Comparison of ENCODE assay signal across 11 cellular contexts in genomic region chr1:12511128-12511484, GRCh38.
DNase-seq lines count a peak whose midpoint lies in the region; ATAC-seq, FAIRE-seq and TF ChIP-seq lines count a peak whose summit lies in the region.
"Had no signal": no experiment of that assay in that cellular context is flagged by ENCODE, and none has a peak within 500 bp of the region (broad histone marks: within the 10 kb centered on the region; RNA-seq: fewer than 3 reads in every experiment).

No MANE protein-coding gene starts in this region.

- no peaks in the 10 kb centered on the region for H3K9me3 ChIP-seq in CD4-positive, alpha-beta memory T cell (ENCODE audit: control insufficient read depth in 1 of 2, low read length in 2 of 2)
- no peaks in the 10 kb centered on the region for H3K9me3 ChIP-seq in esophagus squamous epithelium
- H3K9me3 ChIP-seq in psoas muscle = no peaks in the 10 kb centered on the region
- H3K9me3 ChIP-seq in small intestine (ENCODE audit: control insufficient read depth, low read depth) = no peaks in the 10 kb centered on the region
- H3K9me3 ChIP-seq in kidney (ENCODE audit: control insufficient read depth in 1 of 2, low read length in 2 of 2) = no peaks in the 10 kb centered on the region

- H3K27me3 Mint-ChIP-seq in CD4-positive, alpha-beta memory T cell = no peaks in the 10 kb centered on the region
- H3K27me3 Mint-ChIP-seq in T-cell = no peaks in the 10 kb centered on the region

- no peak for FAIRE-seq in small intestine (lab: Jason Lieb, UNC)
- FAIRE-seq in kidney (lab: Jason Lieb, UNC) = no peak
- FAIRE-seq: GM12878 had no signal

- peaks cover 0 to 8% (median under 1%) of the 10 kb centered on the region in 8 donors for H3K9me3 Mint-ChIP-seq in CD4-positive, alpha-beta memory T cell
- H3K9me3 Mint-ChIP-seq in T-cell = peaks cover 0 to 4% (median 4%) of the 10 kb centered on the region in 3 donors

- no peaks in the 10 kb centered on the region for H3K27me3 ChIP-seq in CD4-positive, alpha-beta memory T cell (ENCODE audit: insufficient read depth, low read length)
- H3K27me3 ChIP-seq in esophagus squamous epithelium (no peaks in the 10 kb centered on the region), psoas muscle (ENCODE audit: insufficient read depth in 3 of 3, low read length in 2 of 3) (no peaks in the 10 kb centered on the region), small intestine (ENCODE audit: control insufficient read depth in 2 of 2, insufficient read depth in 2 of 2, low read length in 2 of 2) (no peaks in the 10 kb centered on the region)

- H3K27ac Mint-ChIP-seq in CD4-positive, alpha-beta memory T cell = peak overlapping the region; percentile 93 to 99 (median 96)
- peak overlapping the region; percentile 94 to 98 for H3K27ac Mint-ChIP-seq in T-cell

- in situ Hi-C loops in G401 (cut with HindIII; ENCODE audit: low sequenced_read_pairs) = no loop called here

- H3K27ac ChIP-seq in CD4-positive, alpha-beta memory T cell (ENCODE audit: low read depth, low read length) = peak overlapping the region; percentile 45
- H3K27ac ChIP-seq in esophagus squamous epithelium (peak overlapping the region; percentile 37 to 72 (median 64)), psoas muscle (peak overlapping the region; percentile 72), small intestine (ENCODE audit: low read depth in 1 of 2, low read length in 1 of 2) (peak overlapping the region in 1 of 2 donors; percentile 80), kidney (ENCODE audit: low read depth in 2 of 2, low read length in 2 of 2) (no peak overlapping the region)

- peaks cover 28% of the 10 kb centered on the region for H3K4me1 ChIP-seq in CD4-positive, alpha-beta memory T cell (ENCODE audit: insufficient read depth, low read length)
- H3K4me1 ChIP-seq in esophagus squamous epithelium = peaks cover 9 to 28% (median 15%) of the 10 kb centered on the region in 3 donors
- H3K4me1 ChIP-seq in psoas muscle = peaks cover 24% of the 10 kb centered on the region
- H3K4me1 ChIP-seq in small intestine (ENCODE audit: control insufficient read depth in 2 of 2, insufficient read depth in 1 of 2, low read depth in 1 of 2, low read length in 1 of 2) = peaks cover 0 to 8% of the 10 kb centered on the region in 2 donors
- no peaks in the 10 kb centered on the region for H3K4me1 ChIP-seq in kidney (ENCODE audit: control insufficient read depth in 1 of 2, insufficient read depth in 1 of 2, low read depth in 1 of 2, low read length in 2 of 2)

- CTCF ChIA-PET in CD4-positive, alpha-beta memory T cell (lab: Charles Lee; ENCODE audit: partially characterized antibody) = interaction anchor here (0.6 to 2.3 kb wide), 8 partner anchors 20 to 219 kb away, joined by 3 to 19 read pairs (median 4); partner anchors contain the start of gene DHRS3
- CTCF ChIA-PET in T-cell (lab: Charles Lee) = no interaction called here

- DNase-seq in CD4-positive, alpha-beta memory T cell = no peak
- DNase-seq in T-cell (no peak), esophagus squamous epithelium (lab: John Stamatoyannopoulos, UW) (no peak), psoas muscle (no peak), G401 (ENCODE audit: low spot score) (no peak), small intestine (no peak), kidney (no peak)
- DNase-seq: NCI-H1436 treated with DMSO at 0.1 percent for 48 hours, T1000 had no signal

- intact Hi-C loops in CD4-positive, alpha-beta memory T cell (cut with micrococcal nuclease) = loop anchor here (2.0 to 5.0 kb wide), 3 partner anchors 32 to 104 kb away; no protein-coding TSS in a partner anchor
- intact Hi-C loops in esophagus squamous epithelium (cut with DNase I) = no loop called here
- intact Hi-C loops in psoas muscle (cut with DNase I) = no loop called here
- intact Hi-C loops in kidney (cut with DNase I) = no loop called here

- H3K36me3 Mint-ChIP-seq in CD4-positive, alpha-beta memory T cell = peaks cover 48 to 49% of the 10 kb centered on the region in 2 donors
- peaks cover 29% of the 10 kb centered on the region for H3K36me3 Mint-ChIP-seq in T-cell

- ATAC-seq in T-cell (replicated peaks in 1 of 4) (no peak), psoas muscle (peak in 2 of 4 donors; percentile 4 to 28), SK-N-SH treated with all-trans-retinoic acid at 6 μM for 48 hours (no peak)
- ATAC-seq: GM12878 had no signal

- 80 to 95% methylated on average over 1 to 3 of the region's 3 CpGs for WGBS in esophagus squamous epithelium, 2 donors
- WGBS in psoas muscle, 3 donors = 49 to 71% (median 51%) methylated on average over 3 of the region's 3 CpGs
- WGBS in small intestine, 3 donors = 81 to 87% (median 84%) methylated on average over 3 of the region's 3 CpGs

- H3K4me1 Mint-ChIP-seq in CD4-positive, alpha-beta memory T cell = peaks cover 30 to 62% (median 48%) of the 10 kb centered on the region in 4 donors
- H3K4me1 Mint-ChIP-seq in T-cell = peaks cover 53 to 54% (median 53%) of the 10 kb centered on the region in 3 donors

- no peak for TF ChIP-seq CTCF in esophagus squamous epithelium (IDR thresholded peaks at IDR 0.05)
- TF ChIP-seq CTCF in psoas muscle (IDR thresholded peaks at IDR 0.05) = no peak
- TF ChIP-seq CTCF in kidney (IDR thresholded peaks at IDR 0.05; ENCODE audit: borderline replicate concordance, extremely low read depth, insufficient read depth) = no peak

- TF ChIP-seq POLR2A in esophagus squamous epithelium (IDR thresholded peaks at IDR 0.05) = no peak

- peak overlapping the region; percentile 12 to 25 for H3K4me3 ChIP-seq in CD4-positive, alpha-beta memory T cell (ENCODE audit: low read length in 2 of 2)
- peak overlapping the region in 1 of 4 donors; percentile 3 for H3K4me3 ChIP-seq in esophagus squamous epithelium
- H3K4me3 ChIP-seq in psoas muscle = peak overlapping the region; percentile 9
- H3K4me3 ChIP-seq in small intestine (ENCODE audit: low read depth in 1 of 2, low read length in 2 of 2) = no peak overlapping the region
- H3K4me3 ChIP-seq in kidney (ENCODE audit: low read length in 2 of 2) = no peak overlapping the region
- H3K4me3 ChIP-seq: GM12878 had no signal

- H3K9ac ChIP-seq in kidney (ENCODE audit: low read length in 2 of 2) = no peak overlapping the region

- peaks cover 6% of the 10 kb centered on the region for H3K36me3 ChIP-seq in CD4-positive, alpha-beta memory T cell (ENCODE audit: insufficient read depth, low read length)
- H3K36me3 ChIP-seq in esophagus squamous epithelium = peaks cover 0 to 70% (median 6%) of the 10 kb centered on the region in 3 donors
- peaks cover 0 to 28% of the 10 kb centered on the region in 2 donors for H3K36me3 ChIP-seq in psoas muscle (ENCODE audit: insufficient read depth in 1 of 2, low read depth in 1 of 2)
- peaks cover 0 to 8% of the 10 kb centered on the region in 2 donors for H3K36me3 ChIP-seq in small intestine (ENCODE audit: control insufficient read depth in 2 of 2, insufficient read depth in 2 of 2, low read length in 2 of 2)
- H3K36me3 ChIP-seq in kidney (ENCODE audit: control insufficient read depth in 1 of 2, insufficient read depth in 2 of 2, low read length in 2 of 2) = peaks cover 8 to 14% of the 10 kb centered on the region in 2 donors

- POLR2A ChIA-PET in CD4-positive, alpha-beta memory T cell (lab: Charles Lee; ENCODE audit: partially characterized antibody) = interaction anchor here (0.7 to 5.5 kb wide), 24 partner anchors 8 to 1238 kb away, joined by 3 to 74 read pairs (median 4); partner anchors contain the start of gene DHRS3
- POLR2A ChIA-PET in T-cell (lab: Charles Lee) = interaction anchor here in 1 of 2 donors (0.7 kb wide), 1 partner anchor 492 kb away, joined by 3 read pairs; no protein-coding TSS in a partner anchor

- H3K4me3 Mint-ChIP-seq in CD4-positive, alpha-beta memory T cell = peak overlapping the region; percentile 83 to 95 (median 88)
- peak overlapping the region; percentile 69 to 78 (median 77) for H3K4me3 Mint-ChIP-seq in T-cell

TF ChIP-seq in SK-N-SH treated with all-trans-retinoic acid at 6 μM for 48 hours, 23 proteins besides CTCF, POLR2A, EP300 and RAD21 (continues in another document):
- TF ChIP-seq ZNF70 (CRISPR knock-in tag; IDR thresholded peaks at IDR 0.05) (no peak), ARNTL (CRISPR knock-in tag; IDR thresholded peaks at IDR 0.05; ENCODE audit: borderline replicate concordance, low read depth) (no peak), CSDC2 (CRISPR knock-in tag; IDR thresholded peaks at IDR 0.05) (no peak), ZNF565 (CRISPR knock-in tag; conservative IDR thresholded peaks at IDR 0.05; ENCODE audit: low read depth) (no peak), ZC3H10 (CRISPR knock-in tag; IDR thresholded peaks at IDR 0.05) (no peak), SNAI2 (CRISPR knock-in tag; IDR thresholded peaks at IDR 0.05) (no peak)
- TF ChIP-seq, protein P1, sequence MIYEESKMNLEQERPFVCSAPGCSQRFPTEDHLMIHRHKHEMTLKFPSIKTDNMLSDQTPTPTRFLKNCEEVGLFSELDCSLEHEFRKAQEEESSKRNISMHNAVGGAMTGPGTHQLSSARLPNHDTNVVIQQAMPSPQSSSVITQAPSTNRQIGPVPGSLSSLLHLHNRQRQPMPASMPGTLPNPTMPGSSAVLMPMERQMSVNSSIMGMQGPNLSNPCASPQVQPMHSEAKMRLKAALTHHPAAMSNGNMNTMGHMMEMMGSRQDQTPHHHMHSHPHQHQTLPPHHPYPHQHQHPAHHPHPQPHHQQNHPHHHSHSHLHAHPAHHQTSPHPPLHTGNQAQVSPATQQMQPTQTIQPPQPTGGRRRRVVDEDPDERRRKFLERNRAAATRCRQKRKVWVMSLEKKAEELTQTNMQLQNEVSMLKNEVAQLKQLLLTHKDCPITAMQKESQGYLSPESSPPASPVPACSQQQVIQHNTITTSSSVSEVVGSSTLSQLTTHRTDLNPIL (CRISPR knock-in tag; IDR thresholded peaks at IDR 0.05; ENCODE audit: low read depth) = no peak
- TF ChIP-seq, protein P2, sequence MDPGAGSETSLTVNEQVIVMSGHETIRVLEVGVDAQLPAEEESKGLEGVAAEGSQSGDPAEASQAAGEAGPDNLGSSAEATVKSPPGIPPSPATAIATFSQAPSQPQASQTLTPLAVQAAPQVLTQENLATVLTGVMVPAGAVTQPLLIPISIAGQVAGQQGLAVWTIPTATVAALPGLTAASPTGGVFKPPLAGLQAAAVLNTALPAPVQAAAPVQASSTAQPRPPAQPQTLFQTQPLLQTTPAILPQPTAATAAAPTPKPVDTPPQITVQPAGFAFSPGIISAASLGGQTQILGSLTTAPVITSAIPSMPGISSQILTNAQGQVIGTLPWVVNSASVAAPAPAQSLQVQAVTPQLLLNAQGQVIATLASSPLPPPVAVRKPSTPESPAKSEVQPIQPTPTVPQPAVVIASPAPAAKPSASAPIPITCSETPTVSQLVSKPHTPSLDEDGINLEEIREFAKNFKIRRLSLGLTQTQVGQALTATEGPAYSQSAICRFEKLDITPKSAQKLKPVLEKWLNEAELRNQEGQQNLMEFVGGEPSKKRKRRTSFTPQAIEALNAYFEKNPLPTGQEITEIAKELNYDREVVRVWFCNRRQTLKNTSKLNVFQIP (CRISPR knock-in tag; IDR thresholded peaks at IDR 0.05; ENCODE audit: borderline replicate concordance, low read depth) = no peak

Comparison
In these comparisons a context has a peak if more than half of its experiments do, and no peak if none do; other contexts are left out.
1. H3K27ac ChIP-seq: peak in CD4-positive, alpha-beta memory T cell (single experiment), esophagus squamous epithelium (4 of 4) and psoas muscle (single experiment); none in kidney (0 of 2).
2. H3K4me3 ChIP-seq: peak in CD4-positive, alpha-beta memory T cell (2 of 2) and psoas muscle (single experiment); none in small intestine (0 of 2) and kidney (0 of 2).